In genomic region chr12:122072031-122072970, GRCh38 we compare ENCODE assay signal across 9 cellular contexts. TPM values are rescaled to one million over a fixed set of nuclear protein-coding genes. Genes with fewer than 3 reads are reported as not detected.
DNase-seq lines count a peak whose midpoint lies in the region; ATAC-seq lines count a peak whose summit lies in the region.
"Had no signal": no experiment of that assay in that cellular context is flagged by ENCODE, and none has a peak within 500 bp of the region (broad histone marks: within the 10 kb centered on the region; RNA-seq: fewer than 3 reads in every experiment).

No MANE protein-coding gene starts in this region.

- H3K27me3 ChIP-seq in ACC112 (ENCODE audit: insufficient read depth, low read length) = no peaks in the 10 kb centered on the region

- H3K27ac ChIP-seq in ACC112 (ENCODE audit: low read depth, low read length) (peak overlapping the region; percentile 53), mesodermal cell (ENCODE audit: low read depth, low read length, severe bottlenecking) (peak overlapping the region; percentile 78)

- H2AFZ ChIP-seq in ACC112 (ENCODE audit: low read length, unreplicated experiment) = peak overlapping the region; percentile 35

- no peak overlapping the region for H3K4me3 ChIP-seq in ACC112 (ENCODE audit: low read depth, low read length)
- H3K4me3 ChIP-seq in mesodermal cell (ENCODE audit: extremely low read depth, insufficient read depth, low read length, poor library complexity, severe bottlenecking) = no peak overlapping the region

- H3K79me2 ChIP-seq in ACC112 (ENCODE audit: control insufficient read depth, insufficient read depth, low read length, unreplicated experiment) = no peaks in the 10 kb centered on the region

- H3K36me3 ChIP-seq in ACC112 (ENCODE audit: insufficient read depth, low read length) (no peaks in the 10 kb centered on the region), mesodermal cell (ENCODE audit: control insufficient read depth, insufficient read depth, low read length) (peaks cover 5% of the 10 kb centered on the region)

- 65 to 72% methylated on average over 5 to 7 of the region's 11 CpGs for WGBS in mesodermal cell (ENCODE audit: insufficient coverage in 2 of 2), 2 experiments

- peak; percentile 83 for DNase-seq in NCI-H1092 treated with DMSO at 0.1 percent for 48 hours (lab: John Stamatoyannopoulos, UW)
- DNase-seq in cerebellum (ENCODE audit: low spot score) = peak; percentile 66
- DNase-seq in T-helper 1 cell = no peak
- no peak for DNase-seq in NCI-H1694 treated with DMSO at 0.1 percent for 48 hours (lab: John Stamatoyannopoulos, UW)
- DNase-seq: MV-4-11 had no signal

- H3K4me1 ChIP-seq in ACC112 (ENCODE audit: control insufficient read depth, insufficient read depth, low read length, unreplicated experiment) (peaks cover 28% of the 10 kb centered on the region), mesodermal cell (ENCODE audit: control insufficient read depth, insufficient read depth, low read length, poor library complexity, severe bottlenecking) (peaks cover 11% of the 10 kb centered on the region)

- H3K9me3 ChIP-seq in mesodermal cell (ENCODE audit: control insufficient read depth, low read length) = no peaks in the 10 kb centered on the region

- ATAC-seq in HG02884 (IDR thresholded peaks at IDR 0.05; ENCODE audit: unreplicated experiment) = no peak
- ATAC-seq in GM21737 (IDR thresholded peaks at IDR 0.05; ENCODE audit: unreplicated experiment) = no peak

RNA-seq across cellular contexts. Expression of gene MLXIP, which starts 6.3 kb away (rescaled TPM):
- 18.9 TPM for total RNA-seq in cerebellum
- polyA plus RNA-seq in mesodermal cell (2013, experiment 1 of 2) = 26.2 TPM
- 21.8 TPM for polyA plus RNA-seq in mesodermal cell (2013, experiment 2 of 2)

RNA-seq across cellular contexts. Expression of gene BCL7A, which starts 50.6 kb away (rescaled TPM):
- total RNA-seq in cerebellum = 38.5 TPM
- 14.0 TPM for polyA plus RNA-seq in mesodermal cell (2013, experiment 1 of 2)
- 10.5 TPM for polyA plus RNA-seq in mesodermal cell (2013, experiment 2 of 2)

Comparison
In these comparisons a context has a peak if more than half of its experiments do, and no peak if none do; other contexts are left out.
1. DNase-seq: peak in NCI-H1092 treated with DMSO at 0.1 percent for 48 hours (single experiment) and cerebellum (single experiment); none in T-helper 1 cell (0 of 5) and NCI-H1694 treated with DMSO at 0.1 percent for 48 hours (single experiment).